In the genomic region with DNA sequence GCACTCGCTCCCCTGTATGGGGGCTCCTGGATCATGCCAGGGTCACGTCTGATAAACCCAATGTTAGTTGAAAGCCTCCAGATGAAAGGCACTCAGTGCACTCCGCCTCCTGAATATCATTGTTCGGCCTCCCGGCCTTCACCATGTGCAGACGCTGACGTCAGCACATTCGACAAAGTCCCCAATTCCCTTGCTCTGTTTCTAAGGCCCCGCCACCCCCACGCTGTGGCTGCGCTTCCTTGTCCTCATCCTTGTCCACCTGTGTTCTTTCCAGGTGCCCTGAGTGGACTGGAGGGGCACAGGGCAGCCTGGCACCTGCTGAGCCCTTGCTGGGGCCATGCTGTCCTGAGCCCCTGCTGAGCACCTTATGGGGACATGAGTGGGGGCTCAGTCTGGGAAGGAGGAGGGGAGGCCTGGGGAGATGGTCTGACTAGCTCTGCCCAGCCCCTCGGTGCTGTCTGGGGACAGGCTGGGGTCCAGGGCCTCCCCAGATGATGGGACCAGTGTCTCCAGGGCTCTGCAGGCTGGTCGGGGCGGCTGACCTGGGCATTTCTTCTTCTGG, we compare ENCODE assay signal across 2 cellular contexts.
TF ChIP-seq lines count a peak whose summit lies in the region.

No MANE protein-coding gene starts in this region.

TF ChIP-seq in A549, 52 proteins besides CTCF, POLR2A, EP300 and RAD21:
- TF ChIP-seq HDAC2 (IDR thresholded peaks at IDR 0.05) (no peak), ZFP36 (IDR thresholded peaks at IDR 0.05; ENCODE audit: borderline replicate concordance, partially characterized antibody) (no peak), NR3C1 (IDR thresholded peaks at IDR 0.05) (no peak), MAFK (IDR thresholded peaks at IDR 0.05; ENCODE audit: partially characterized antibody) (peak; percentile 96), KDM5A (IDR thresholded peaks at IDR 0.05) (no peak), ZSCAN20 (CRISPR knock-in tag; IDR thresholded peaks at IDR 0.05) (no peak), KDM1A (IDR thresholded peaks at IDR 0.05; ENCODE audit: low read depth) (no peak)
- TF ChIP-seq, protein P1, sequence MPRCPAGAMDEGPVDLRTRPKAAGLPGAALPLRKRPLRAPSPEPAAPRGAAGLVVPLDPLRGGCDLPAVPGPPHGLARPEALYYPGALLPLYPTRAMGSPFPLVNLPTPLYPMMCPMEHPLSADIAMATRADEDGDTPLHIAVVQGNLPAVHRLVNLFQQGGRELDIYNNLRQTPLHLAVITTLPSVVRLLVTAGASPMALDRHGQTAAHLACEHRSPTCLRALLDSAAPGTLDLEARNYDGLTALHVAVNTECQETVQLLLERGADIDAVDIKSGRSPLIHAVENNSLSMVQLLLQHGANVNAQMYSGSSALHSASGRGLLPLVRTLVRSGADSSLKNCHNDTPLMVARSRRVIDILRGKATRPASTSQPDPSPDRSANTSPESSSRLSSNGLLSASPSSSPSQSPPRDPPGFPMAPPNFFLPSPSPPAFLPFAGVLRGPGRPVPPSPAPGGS (IDR thresholded peaks at IDR 0.05), result no peak
- TF ChIP-seq, protein P2, sequence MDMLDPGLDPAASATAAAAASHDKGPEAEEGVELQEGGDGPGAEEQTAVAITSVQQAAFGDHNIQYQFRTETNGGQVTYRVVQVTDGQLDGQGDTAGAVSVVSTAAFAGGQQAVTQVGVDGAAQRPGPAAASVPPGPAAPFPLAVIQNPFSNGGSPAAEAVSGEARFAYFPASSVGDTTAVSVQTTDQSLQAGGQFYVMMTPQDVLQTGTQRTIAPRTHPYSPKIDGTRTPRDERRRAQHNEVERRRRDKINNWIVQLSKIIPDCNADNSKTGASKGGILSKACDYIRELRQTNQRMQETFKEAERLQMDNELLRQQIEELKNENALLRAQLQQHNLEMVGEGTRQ (IDR thresholded peaks at IDR 0.05), result no peak

TF ChIP-seq in H1, 55 proteins besides CTCF, POLR2A, EP300 and RAD21:
- TF ChIP-seq SRF (IDR thresholded peaks at IDR 0.05; ENCODE audit: low read depth, low read length) (no peak), MAFK (IDR thresholded peaks at IDR 0.05; ENCODE audit: low read depth, low read length) (peak; percentile 53; the same call in 1 of the 2 replicates)
